In the genomic region with DNA sequence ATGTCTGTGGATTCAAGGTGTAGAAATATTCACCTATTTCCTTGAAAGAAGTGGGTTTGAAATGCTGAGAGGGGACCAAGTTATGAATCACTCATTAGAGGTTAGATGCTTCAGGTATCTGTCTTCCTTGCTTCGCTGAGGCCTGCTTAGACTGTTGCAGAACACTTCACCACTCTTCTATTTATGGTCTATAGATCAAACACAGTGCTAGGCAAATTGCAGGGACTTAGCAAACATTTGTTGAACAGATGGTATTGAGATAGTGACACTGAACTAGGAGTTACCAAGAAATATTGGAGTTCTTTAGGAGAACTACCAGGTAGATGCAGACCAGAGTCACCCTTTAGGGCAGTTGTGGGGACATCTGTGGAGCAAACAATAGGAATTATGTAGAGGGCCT, we compare ENCODE assay signal across 17 cellular contexts.
DNase-seq lines count a peak whose midpoint lies in the region; ATAC-seq lines count a peak whose summit lies in the region.
"Had no signal": no experiment of that assay in that cellular context is flagged by ENCODE, and none has a peak within 500 bp of the region (broad histone marks: within the 10 kb centered on the region; RNA-seq: fewer than 3 reads in every experiment).

No MANE protein-coding gene starts in this region.

- H3K27ac Mint-ChIP-seq in stimulated activated effector memory CD8-positive, alpha-beta T cell treated with anti-CD3 and anti-CD28 coated beads, Interleukin-12 subunit alpha, Interleukin-12 subunit beta, amount 100 ng/mL, for 72 hours = no peak overlapping the region
- H3K27ac Mint-ChIP-seq: CD4-positive, CD25-positive, alpha-beta regulatory T cell had no signal

- H3K9me3 Mint-ChIP-seq in stimulated activated effector memory CD8-positive, alpha-beta T cell treated with anti-CD3 and anti-CD28 coated beads, Interleukin-12 subunit alpha, Interleukin-12 subunit beta, amount 100 ng/mL, for 72 hours = no peaks in the 10 kb centered on the region

- no peak overlapping the region for H3K4me3 Mint-ChIP-seq in stimulated activated effector memory CD8-positive, alpha-beta T cell treated with anti-CD3 and anti-CD28 coated beads, Interleukin-12 subunit alpha, Interleukin-12 subunit beta, amount 100 ng/mL, for 72 hours
- H3K4me3 Mint-ChIP-seq: CD4-positive, CD25-positive, alpha-beta regulatory T cell had no signal

- no peaks in the 10 kb centered on the region for H3K4me1 Mint-ChIP-seq in stimulated activated effector memory CD8-positive, alpha-beta T cell treated with anti-CD3 and anti-CD28 coated beads, Interleukin-12 subunit alpha, Interleukin-12 subunit beta, amount 100 ng/mL, for 72 hours
- H3K4me1 Mint-ChIP-seq: CD4-positive, CD25-positive, alpha-beta regulatory T cell had no signal

- intact Hi-C loops in left colon (cut with DNase I, micrococcal nuclease) = no loop called here

- peak; percentile 58 for ATAC-seq in left colon
- ATAC-seq in stimulated activated effector memory CD8-positive, alpha-beta T cell treated with anti-CD3 and anti-CD28 coated beads, Interleukin-12 subunit alpha, Interleukin-12 subunit beta, amount 100 ng/mL, for 72 hours = peak; percentile 37
- ATAC-seq: K562, PC-3 had no signal

- DNase-seq in DMS53 (lab: John Stamatoyannopoulos, UW) (peak; percentile 42), DMS53 treated with DMSO at 0.1 percent for 48 hours (lab: John Stamatoyannopoulos, UW; ENCODE audit: unreplicated experiment) (no peak), NCI-H526 (lab: John Stamatoyannopoulos, UW) (peak; percentile 35 to 47), left colon (no peak), NOMO-1 treated with dmso at 0.1 percent for 144 hours (lab: John Stamatoyannopoulos, UW; ENCODE audit: unreplicated experiment) (no peak), NCI-H2227 treated with DMSO at 0.1 percent for 48 hours (lab: John Stamatoyannopoulos, UW) (no peak)
- no peak for DNase-seq in stimulated activated effector memory CD8-positive, alpha-beta T cell treated with anti-CD3 and anti-CD28 coated beads, Interleukin-12 subunit alpha, Interleukin-12 subunit beta, amount 100 ng/mL, for 72 hours (ENCODE audit: low spot score in 2 of 2)
- DNase-seq in central memory CD4-positive, alpha-beta T cell = no peak
- DNase-seq: 8988T; CD4-positive, CD25-positive, alpha-beta regulatory T cell; COR-L47; NCI-H1105 treated with DMSO at 0.1 percent for 48 hours; NCI-H1694; NCI-H82; PC-3; SJCRH30 had no signal

- no peaks in the 10 kb centered on the region for H3K36me3 Mint-ChIP-seq in stimulated activated effector memory CD8-positive, alpha-beta T cell treated with anti-CD3 and anti-CD28 coated beads, Interleukin-12 subunit alpha, Interleukin-12 subunit beta, amount 100 ng/mL, for 72 hours
- H3K36me3 Mint-ChIP-seq: CD4-positive, CD25-positive, alpha-beta regulatory T cell had no signal

Comparison
In these comparisons a context has a peak if more than half of its experiments do, and no peak if none do; other contexts are left out.
1. DNase-seq: peak in DMS53 (single experiment) and NCI-H526 (2 of 2); none in DMS53 treated with DMSO at 0.1 percent for 48 hours (single experiment), left colon (0 of 2), stimulated activated effector memory CD8-positive, alpha-beta T cell treated with anti-CD3 and anti-CD28 coated beads, Interleukin-12 subunit alpha, Interleukin-12 subunit beta, amount 100 ng/mL, for 72 hours (0 of 2), NOMO-1 treated with dmso at 0.1 percent for 144 hours (single experiment), central memory CD4-positive, alpha-beta T cell (single experiment) and NCI-H2227 treated with DMSO at 0.1 percent for 48 hours (single experiment).